Comparison of ENCODE assay signal across 11 cellular contexts in the genomic region with DNA sequence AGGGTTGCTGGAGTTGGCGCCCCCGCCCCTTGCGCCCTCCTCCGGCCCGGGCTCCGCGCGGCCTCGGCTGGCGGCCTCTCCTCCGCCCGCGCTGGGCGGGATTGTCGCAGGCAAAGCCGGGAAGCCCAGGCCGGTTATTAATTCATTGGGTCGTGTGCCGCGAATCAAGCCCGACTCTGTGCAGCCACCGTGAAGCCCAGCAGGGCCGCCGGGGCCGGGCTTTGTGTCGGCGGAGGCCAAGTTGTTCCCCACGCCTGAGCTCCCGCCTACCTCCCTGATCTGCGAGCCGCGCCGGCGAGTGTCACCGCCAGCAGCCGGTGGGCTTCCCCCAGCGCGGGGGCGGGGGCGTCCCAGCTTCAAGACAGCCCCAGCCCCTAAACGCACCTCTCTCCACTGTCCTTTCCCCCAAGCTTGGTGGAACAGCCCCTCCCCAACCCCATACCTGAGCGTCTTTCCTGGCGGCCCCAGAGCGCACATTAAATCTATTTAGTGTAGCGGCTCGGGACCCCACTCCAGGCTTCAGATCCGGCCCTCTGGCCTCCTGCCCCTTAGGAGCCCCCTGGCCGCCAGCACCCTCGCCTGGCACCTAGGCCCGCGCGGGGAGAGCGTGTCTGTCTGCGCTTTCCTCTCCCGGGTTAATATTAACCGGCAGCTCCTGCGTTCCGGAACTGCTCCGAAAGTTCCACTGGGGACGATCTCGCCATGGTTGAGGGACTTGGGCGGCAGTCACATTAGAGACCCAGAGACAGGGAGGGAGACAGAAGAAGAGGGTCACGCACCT. TPM values are rescaled to one million over a fixed set of nuclear protein-coding genes. Genes with fewer than 3 reads are reported as not detected.
DNase-seq lines count a peak whose midpoint lies in the region; ATAC-seq and TF ChIP-seq lines count a peak whose summit lies in the region.
"Had no signal": no experiment of that assay in that cellular context is flagged by ENCODE, and none has a peak within 500 bp of the region (broad histone marks: within the 10 kb centered on the region; RNA-seq: fewer than 3 reads in every experiment).

No MANE protein-coding gene starts in this region.

- in situ Hi-C loops in KBM-7 (cut with MboI; ENCODE audit: low pct_unique_long_range_greater_than_20kb, low sequenced_read_pairs): no loop called here

- no peak overlapping the region for H3K4me3 Mint-ChIP-seq in activated CD4-positive, alpha-beta T cell treated with anti-CD3 and anti-CD28 coated beads for 36 hours

- no peaks in the 10 kb centered on the region for H3K9me3 ChIP-seq in iPS DF 6.9 (ENCODE audit: control insufficient read depth, insufficient read depth, low read length)
- no peaks in the 10 kb centered on the region for H3K9me3 ChIP-seq in OCI-LY7 (ENCODE audit: low read length)
- H3K9me3 ChIP-seq: SJSA1 had no signal

- H3K4me3 ChIP-seq in iPS DF 6.9 (ENCODE audit: low read length) (peak overlapping the region; percentile 14; the same call in 1 of the 2 replicates), OCI-LY7 (ENCODE audit: low read depth, low read length, poor library complexity, severe bottlenecking) (no peak overlapping the region), lower leg skin (ENCODE audit: low read depth, poor library complexity, severe bottlenecking) (no peak overlapping the region)
- H3K4me3 ChIP-seq: SJSA1 had no signal

- H3K4me2 ChIP-seq in OCI-LY7 (ENCODE audit: low read length): no peak overlapping the region

- DNase-seq in DMS53 (lab: John Stamatoyannopoulos, UW) (peak; percentile 51), DMS53 treated with DMSO at 0.1 percent for 48 hours (lab: John Stamatoyannopoulos, UW; ENCODE audit: unreplicated experiment) (no peak), KBM-7 (peak; percentile 32), iPS DF 6.9 (ENCODE audit: low read depth, low spot score) (no peak), renal cortical epithelial cell (ENCODE audit: low read depth) (peak; percentile 59), OCI-LY7 (ENCODE audit: low spot score) (no peak), lower leg skin (ENCODE audit: low spot score in 2 of 2) (no peak)
- DNase-seq in activated CD4-positive, alpha-beta T cell treated with anti-CD3 and anti-CD28 coated beads for 36 hours: no peak
- DNase-seq: activated naive CD4-positive, alpha-beta T cell treated with Interleukin-2 at 50 U/mL for 16 hours had no signal

- POLR2A ChIA-PET in OCI-LY7 (lab: Charles Lee): no interaction called here
- POLR2A ChIA-PET in activated CD4-positive, alpha-beta T cell treated with anti-CD3 and anti-CD28 coated beads for 36 hours (lab: Charles Lee): no interaction called here

- H4K20me1 ChIP-seq in OCI-LY7 (ENCODE audit: insufficient read depth, low read length): no peaks in the 10 kb centered on the region

- no TSS peak for BruUV-seq in OCI-LY7 (replicated peaks; lab: Mats Ljungman, UMichigan)

- WGBS in iPS DF 6.9 (ENCODE audit: insufficient coverage, insufficient read length): no CpG with 5 or more reads among the region's 63 CpGs
- WGBS in lower leg skin, 2 donors: 1% methylated on average over 28 to 50 of the region's 63 CpGs

- H3K9me2 ChIP-seq in OCI-LY7 (ENCODE audit: insufficient read depth, low read length): no peaks in the 10 kb centered on the region

- no peak for TF ChIP-seq POLR2A in lower leg skin (IDR thresholded peaks at IDR 0.05)

- H3K27ac ChIP-seq in iPS DF 6.9 (ENCODE audit: low read length) (no peak overlapping the region), OCI-LY7 (ENCODE audit: low read depth, low read length, poor library complexity, severe bottlenecking) (no peak overlapping the region)
- H3K27ac ChIP-seq: SJSA1 had no signal

- no peaks in the 10 kb centered on the region for H3K9me3 Mint-ChIP-seq in activated CD4-positive, alpha-beta T cell treated with anti-CD3 and anti-CD28 coated beads for 36 hours (ENCODE audit: low read depth)

- no peaks in the 10 kb centered on the region for H3K36me3 Mint-ChIP-seq in activated CD4-positive, alpha-beta T cell treated with anti-CD3 and anti-CD28 coated beads for 36 hours (ENCODE audit: low read depth)

- H2AFZ ChIP-seq in OCI-LY7 (ENCODE audit: low read length): no peak overlapping the region

- peaks cover 24% of the 10 kb centered on the region for H3K4me1 Mint-ChIP-seq in activated CD4-positive, alpha-beta T cell treated with anti-CD3 and anti-CD28 coated beads for 36 hours

- no peak for TF ChIP-seq CTCF in OCI-LY7 (conservative IDR thresholded peaks at IDR 0.05; ENCODE audit: low read length)
- TF ChIP-seq CTCF in lower leg skin (IDR thresholded peaks at IDR 0.05): no peak

- H3K79me2 ChIP-seq in OCI-LY7 (ENCODE audit: insufficient read depth, low read depth, low read length): no peaks in the 10 kb centered on the region

- peaks cover 4% of the 10 kb centered on the region; the same call in 1 of the 2 replicates for H3K4me1 ChIP-seq in iPS DF 6.9 (ENCODE audit: control insufficient read depth, insufficient read depth, low read length)
- no peaks in the 10 kb centered on the region for H3K4me1 ChIP-seq in OCI-LY7 (ENCODE audit: insufficient read depth, low read length, poor library complexity, severe bottlenecking)

- H3K27ac Mint-ChIP-seq in activated CD4-positive, alpha-beta T cell treated with anti-CD3 and anti-CD28 coated beads for 36 hours: no peak overlapping the region

- intact Hi-C loops in OCI-LY7 (cut with micrococcal nuclease; ENCODE audit: unreplicated experiment): no loop called here
- intact Hi-C loops in lower leg skin (cut with DNase I; ENCODE audit: low total_unique reads): loop anchor here (10.0 kb wide), 1 partner anchor 666 kb away; no protein-coding TSS in a partner anchor
- intact Hi-C loops in activated CD4-positive, alpha-beta T cell treated with anti-CD3 and anti-CD28 coated beads for 36 hours (cut with DNase I, micrococcal nuclease): loop anchor here (5.0 to 10.0 kb wide), 9 partner anchors 154 to 1466 kb away; a partner anchor contains a TSS

- CTCF ChIA-PET in OCI-LY7 (lab: Charles Lee; ENCODE audit: unreplicated experiment): no interaction called here
- CTCF ChIA-PET in activated CD4-positive, alpha-beta T cell treated with anti-CD3 and anti-CD28 coated beads for 36 hours (lab: Charles Lee): interaction anchor here (0.6 to 0.9 kb wide), 3 partner anchors 326 to 1025 kb away, joined by 3 to 5 read pairs (median 3); no protein-coding TSS in a partner anchor

- no peak for ATAC-seq in activated CD4-positive, alpha-beta T cell treated with anti-CD3 and anti-CD28 coated beads for 36 hours

- peaks cover 61% of the 10 kb centered on the region for H3K27me3 Mint-ChIP-seq in activated CD4-positive, alpha-beta T cell treated with anti-CD3 and anti-CD28 coated beads for 36 hours

- peaks cover 84% of the 10 kb centered on the region for H3K27me3 ChIP-seq in iPS DF 6.9 (ENCODE audit: control insufficient read depth, insufficient read depth, low read length)

- no peaks in the 10 kb centered on the region for H3K36me3 ChIP-seq in iPS DF 6.9 (ENCODE audit: control insufficient read depth, insufficient read depth, low read length)
- H3K36me3 ChIP-seq in OCI-LY7 (ENCODE audit: insufficient read depth, low read length): no peaks in the 10 kb centered on the region
- H3K36me3 ChIP-seq: SJSA1 had no signal

RNA-seq across cellular contexts. Expression of a gene that starts 3.5 kb away (rescaled TPM):
- total RNA-seq in renal cortical epithelial cell: 3.8 and 10.4 TPM in 2 replicates
- not detected in 2 replicates for total RNA-seq in OCI-LY7 (2014; rRNA removed; shearing (Covaris generic))
- not detected in 2 replicates for total RNA-seq in OCI-LY7 (2022)
- total RNA-seq in lower leg skin: not detected
- not detected for total RNA-seq in activated CD4-positive, alpha-beta T cell treated with anti-CD3 and anti-CD28 coated beads for 36 hours
- total RNA-seq: A673, SJSA1 had no signal

Comparison
In these comparisons a context has a peak if more than half of its experiments do, and no peak if none do; other contexts are left out.
1. DNase-seq: peak in DMS53 (single experiment), KBM-7 (single experiment) and renal cortical epithelial cell (single experiment); none in DMS53 treated with DMSO at 0.1 percent for 48 hours (single experiment), iPS DF 6.9 (single experiment), OCI-LY7 (single experiment), lower leg skin (0 of 2) and activated CD4-positive, alpha-beta T cell treated with anti-CD3 and anti-CD28 coated beads for 36 hours (single experiment).